ENCODE assay signal across 8 cellular contexts in genomic region chr7:75485979-75486643, GRCh38. TPM values are rescaled to one million over a fixed set of nuclear protein-coding genes. Genes with fewer than 3 reads are reported as not detected.
DNase-seq lines count a peak whose midpoint lies in the region; ATAC-seq and TF ChIP-seq lines count a peak whose summit lies in the region.
"Not testable (repeated sequence)": the region's sequence is repeated elsewhere in the genome, so short reads cannot be mapped to it uniquely, and the experiment has no call there.

TSS of gene POM121C (minus strand) at chr7:75486299. CDS start at chr7:75441496, 44,803 bp downstream.

- not testable (repeated sequence) for H3K27me3 Mint-ChIP-seq in GM23338 (ENCODE audit: insufficient read depth, low read depth, poor library complexity); activated T-helper 1 cell treated with anti-CD3 and anti-CD28 coated beads, Interleukin-12 subunit alpha, Interleukin-12 subunit beta, Interleukin-2, Interleukin-4 antibody, amounts not matched to agents 30 ng/mL and 10 ng/mL and 1 ng/mL, durations not matched to agents 14 hours and 24 hours and 36 hours (ENCODE audit: insufficient read depth); natural killer cell (ENCODE audit: low read depth in 2 of 2)

- TF ChIP-seq CTCF in DOHH2 (IDR thresholded peaks at IDR 0.05; ENCODE audit: low read depth, low read length, poor library complexity, severe bottlenecking); GM23338 (conservative IDR thresholded peaks at IDR 0.05; ENCODE audit: low read depth in 2 of 2); fibroblast of lung (conservative IDR thresholded peaks at IDR 0.05 in 1 of 2, IDR thresholded peaks at IDR 0.05 in 1 of 2; ENCODE audit: low read depth in 1 of 2, low read length in 2 of 2); natural killer cell (IDR thresholded peaks at IDR 0.05): not testable (repeated sequence)

- H3K27ac Mint-ChIP-seq in GM23338 (peak within 1 kb of the TSS; percentile 89), natural killer cell (peak within 1 kb of the TSS; percentile 61 to 89)
- H3K27ac Mint-ChIP-seq in activated T-helper 1 cell treated with anti-CD3 and anti-CD28 coated beads, Interleukin-12 subunit alpha, Interleukin-12 subunit beta, Interleukin-2, Interleukin-4 antibody, amounts not matched to agents 30 ng/mL and 10 ng/mL and 1 ng/mL, durations not matched to agents 14 hours and 24 hours and 36 hours, result peak within 1 kb of the TSS; percentile 86

- H3K4me3 ChIP-seq in DOHH2 (ENCODE audit: low read length) (peak within 1 kb of the TSS; percentile 88), GM23338 (peak within 1 kb of the TSS; percentile 80), fibroblast of lung (replicated peaks in 1 of 4; ENCODE audit: control extremely low read depth in 1 of 4, insufficient read depth in 1 of 4, low read depth in 3 of 4, low read length in 4 of 4) (peak within 1 kb of the TSS; percentile 40 to 74 (median 64))

- peaks cover 42% of the 10 kb centered on the region for H3K79me2 ChIP-seq in DOHH2 (ENCODE audit: control insufficient read depth, low read length)
- peaks cover 12% of the 10 kb centered on the region for H3K79me2 ChIP-seq in GM23338 (replicated peaks; ENCODE audit: insufficient read depth)
- not testable (repeated sequence) for H3K79me2 ChIP-seq in fibroblast of lung (ENCODE audit: control insufficient read depth, insufficient read depth, low read length)

- H3K9me3 ChIP-seq in DOHH2 (ENCODE audit: control insufficient read depth, insufficient read depth, low read length); fibroblast of lung (ENCODE audit: control insufficient read depth, insufficient read depth, low read depth, low read length): not testable (repeated sequence)

- H3K4me3 Mint-ChIP-seq in GM23338 (peak within 1 kb of the TSS; percentile 95), natural killer cell (peak within 1 kb of the TSS; percentile 89)
- peak within 1 kb of the TSS; percentile 94 for H3K4me3 Mint-ChIP-seq in activated T-helper 1 cell treated with anti-CD3 and anti-CD28 coated beads, Interleukin-12 subunit alpha, Interleukin-12 subunit beta, Interleukin-2, Interleukin-4 antibody, amounts not matched to agents 30 ng/mL and 10 ng/mL and 1 ng/mL, durations not matched to agents 14 hours and 24 hours and 36 hours

- H3K4me1 ChIP-seq in DOHH2 (ENCODE audit: control insufficient read depth, low read length); GM23338 (ENCODE audit: insufficient read depth); fibroblast of lung (ENCODE audit: control insufficient read depth, extremely low read depth, insufficient read depth, low read length): not testable (repeated sequence)

- H3K9ac ChIP-seq in fibroblast of lung (ENCODE audit: insufficient read depth, low read length), result peak within 1 kb of the TSS; percentile 69

- peak within 1 kb of the TSS; percentile 28 for H3K27ac ChIP-seq in DOHH2 (ENCODE audit: low read depth, low read length)
- H3K27ac ChIP-seq in GM23338 (ENCODE audit: low read depth), result peak within 1 kb of the TSS; percentile 76; the same call in 1 of the 2 replicates
- H3K27ac ChIP-seq in fibroblast of lung (ENCODE audit: insufficient read depth, low read length), result peak within 1 kb of the TSS; percentile 40

- not testable (repeated sequence) for H3K9me2 ChIP-seq in DOHH2 (replicated peaks; ENCODE audit: control insufficient read depth, low read length); GM23338 (ENCODE audit: insufficient read depth)

- H3K4me1 Mint-ChIP-seq in GM23338; activated T-helper 1 cell treated with anti-CD3 and anti-CD28 coated beads, Interleukin-12 subunit alpha, Interleukin-12 subunit beta, Interleukin-2, Interleukin-4 antibody, amounts not matched to agents 30 ng/mL and 10 ng/mL and 1 ng/mL, durations not matched to agents 14 hours and 24 hours and 36 hours (ENCODE audit: low read depth): not testable (repeated sequence)
- H3K4me1 Mint-ChIP-seq in natural killer cell, result peaks cover 4 to 19% of the 10 kb centered on the region in 2 donors

- intact Hi-C loops in activated T-helper 1 cell treated with anti-CD3 and anti-CD28 coated beads, Interleukin-12 subunit alpha, Interleukin-12 subunit beta, Interleukin-2, Interleukin-4 antibody, amounts not matched to agents 30 ng/mL and 10 ng/mL and 1 ng/mL, durations not matched to agents 14 hours and 24 hours and 36 hours (cut with micrococcal nuclease); natural killer cell (cut with micrococcal nuclease): not testable (repeated sequence)

- H3K36me3 ChIP-seq in DOHH2 (ENCODE audit: control insufficient read depth, low read length), result peaks cover 17% of the 10 kb centered on the region
- not testable (repeated sequence) for H3K36me3 ChIP-seq in GM23338 (ENCODE audit: insufficient read depth); fibroblast of lung (ENCODE audit: control insufficient read depth, insufficient read depth, low read length)

- peaks cover 10% of the 10 kb centered on the region for H3K36me3 Mint-ChIP-seq in GM23338 (ENCODE audit: low read depth)
- peaks cover 15% of the 10 kb centered on the region for H3K36me3 Mint-ChIP-seq in activated T-helper 1 cell treated with anti-CD3 and anti-CD28 coated beads, Interleukin-12 subunit alpha, Interleukin-12 subunit beta, Interleukin-2, Interleukin-4 antibody, amounts not matched to agents 30 ng/mL and 10 ng/mL and 1 ng/mL, durations not matched to agents 14 hours and 24 hours and 36 hours (ENCODE audit: low read depth)
- H3K36me3 Mint-ChIP-seq in natural killer cell, result not testable (repeated sequence)

- peak; percentile 98 for DNase-seq in GM23338 (ENCODE audit: low spot score)
- peak; percentile 89 to 90 for DNase-seq in Kasumi-1 (lab: John Stamatoyannopoulos, UW)
- DNase-seq in RPMI7951 (ENCODE audit: low read depth), result peak; percentile 89
- peak; percentile 81 for DNase-seq in activated T-helper 1 cell treated with anti-CD3 and anti-CD28 coated beads, Interleukin-12 subunit alpha, Interleukin-12 subunit beta, Interleukin-2, Interleukin-4 antibody, amounts not matched to agents 30 ng/mL and 10 ng/mL and 1 ng/mL, durations not matched to agents 14 hours and 24 hours and 36 hours (ENCODE audit: low spot score)
- DNase-seq in fibroblast of lung (ENCODE audit: low read depth in 2 of 2), result peak; percentile 88 to 89
- DNase-seq in natural killer cell, result peak; percentile 67
- DNase-seq in stimulated activated naive CD4-positive, alpha-beta T cell (lab: John Stamatoyannopoulos, UW), result peak; percentile 67 to 83 (median 76)

- H3K27me3 ChIP-seq in DOHH2 (ENCODE audit: control insufficient read depth, low read length); GM23338 (ENCODE audit: insufficient read depth); fibroblast of lung (ENCODE audit: control insufficient read depth, insufficient read depth, low read length): not testable (repeated sequence)

- peak within 1 kb of the TSS; percentile 64 for H3K4me2 ChIP-seq in DOHH2 (ENCODE audit: low read length)
- H3K4me2 ChIP-seq in GM23338, result peak within 1 kb of the TSS; percentile 76
- H3K4me2 ChIP-seq in fibroblast of lung (ENCODE audit: extremely low read depth, insufficient read depth, low read length), result peak within 1 kb of the TSS; percentile 62

- H3F3A ChIP-seq in DOHH2 (ENCODE audit: control insufficient read depth, insufficient read depth); GM23338 (replicated peaks; ENCODE audit: low read depth): not testable (repeated sequence)

- not testable (repeated sequence) for H2AFZ ChIP-seq in GM23338
- H2AFZ ChIP-seq in fibroblast of lung (ENCODE audit: low read length), result peak within 1 kb of the TSS; percentile 47

- H3K9me3 Mint-ChIP-seq in GM23338; activated T-helper 1 cell treated with anti-CD3 and anti-CD28 coated beads, Interleukin-12 subunit alpha, Interleukin-12 subunit beta, Interleukin-2, Interleukin-4 antibody, amounts not matched to agents 30 ng/mL and 10 ng/mL and 1 ng/mL, durations not matched to agents 14 hours and 24 hours and 36 hours; natural killer cell: not testable (repeated sequence)

- peak; percentile 100 for ATAC-seq in GM23338
- ATAC-seq in natural killer cell, result peak; percentile 97 to 98 (median 98)

- not testable (repeated sequence) for H4K20me1 ChIP-seq in DOHH2 (ENCODE audit: control insufficient read depth, insufficient read depth, low read depth, low read length); GM23338 (replicated peaks; ENCODE audit: insufficient read depth); fibroblast of lung (ENCODE audit: control insufficient read depth, extremely low read depth, insufficient read depth, low read length)

TF ChIP-seq in GM23338, 12 proteins besides CTCF, POLR2A, EP300 and RAD21 (continues in another document):
- peak; percentile 95 for TF ChIP-seq POLR2AphosphoS5 (IDR thresholded peaks at IDR 0.05; ENCODE audit: low read depth)

RNA-seq across cellular contexts. Expression of gene POM121C, which starts in this region (rescaled TPM):
- 36.9 and 44.0 TPM in 2 replicates for total RNA-seq in GM23338 (2014; rRNA removed; shearing (Covaris generic))
- polyA plus RNA-seq in GM23338 (2016; fragmentation: Nextera tagmentation; extraction: Ambion mirVana) (40.8 and 41.5 TPM in 2 replicates), fibroblast of lung (14.7 and 15.5 TPM in 2 replicates)
- total RNA-seq in RPMI7951 (2014; rRNA removed; shearing (Covaris generic)), result 8.2 and 8.3 TPM in 2 replicates
- 76.9 and 82.7 TPM in 2 replicates for total RNA-seq in activated T-helper 1 cell treated with anti-CD3 and anti-CD28 coated beads, Interleukin-12 subunit alpha, Interleukin-12 subunit beta, Interleukin-2, Interleukin-4 antibody, amounts not matched to agents 30 ng/mL and 10 ng/mL and 1 ng/mL, durations not matched to agents 14 hours and 24 hours and 36 hours
- total RNA-seq in fibroblast of lung (5.1 and 6.9 TPM in 2 replicates), natural killer cell (100 to 1,000 TPM; 108 to 136 (median 112) TPM)
- 21.5 and 21.9 TPM in 2 replicates for polyA plus RNA-seq in fibroblast of lung (2012)
- polyA minus RNA-seq in fibroblast of lung (ENCODE audit: low replicate concordance), result 140 and 176 TPM in 2 replicates

Comparison
In these comparisons a context has a peak if more than half of its experiments do, and no peak if none do; other contexts are left out.
1. Peak in every context shown above with its lines: DNase-seq, ATAC-seq, H3K4me3 ChIP-seq and H3K27ac ChIP-seq.